ENCODE assay signal across 1 cellular context in the genomic region with DNA sequence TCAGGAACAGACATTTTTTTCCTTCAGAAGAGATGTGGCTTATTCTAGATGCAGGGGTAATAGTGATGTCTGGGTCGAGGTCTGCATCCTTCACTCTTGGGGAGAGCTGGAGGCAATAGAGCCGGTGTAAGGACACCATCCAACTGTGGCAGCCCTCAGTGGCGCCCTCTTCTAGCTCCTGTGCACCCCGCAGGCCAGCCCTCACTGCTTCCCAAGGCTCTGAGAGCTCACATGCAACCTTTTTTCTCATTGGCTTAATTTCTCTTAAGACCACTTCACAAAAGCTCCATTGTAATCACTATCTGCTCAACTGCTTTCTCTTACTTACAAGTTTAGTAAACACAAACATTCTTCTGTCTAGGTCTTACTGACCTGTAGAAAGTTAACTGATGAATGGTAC.
TF ChIP-seq lines count a peak whose summit lies in the region.

No MANE protein-coding gene starts in this region.

TF ChIP-seq in endothelial cell of umbilical vein, 7 proteins besides CTCF, POLR2A, EP300 and RAD21:
- TF ChIP-seq POLR2AphosphoS5 (IDR thresholded peaks at IDR 0.05; ENCODE audit: insufficient read depth, low read depth, low read length): no peak
- no peak for TF ChIP-seq MAX (IDR thresholded peaks at IDR 0.05; ENCODE audit: insufficient read depth, insufficient read length)
- no peak for TF ChIP-seq MYC (IDR thresholded peaks at IDR 0.05; ENCODE audit: low read depth, low read length)
- no peak for TF ChIP-seq EZH2 (IDR thresholded peaks at IDR 0.05; ENCODE audit: borderline replicate concordance, low read depth, low read length, severe bottlenecking)
- no peak for TF ChIP-seq GATA2 (IDR thresholded peaks at IDR 0.05; ENCODE audit: insufficient read depth, insufficient read length, low read depth, low read length)
- no peak for TF ChIP-seq JUN (IDR thresholded peaks at IDR 0.05; ENCODE audit: borderline replicate concordance, insufficient read depth, insufficient read length, low read depth)
- TF ChIP-seq FOS (IDR thresholded peaks at IDR 0.05; ENCODE audit: borderline replicate concordance, insufficient read depth, low read length): no peak
